ENCODE assay signal across 13 cellular contexts in the genomic region with DNA sequence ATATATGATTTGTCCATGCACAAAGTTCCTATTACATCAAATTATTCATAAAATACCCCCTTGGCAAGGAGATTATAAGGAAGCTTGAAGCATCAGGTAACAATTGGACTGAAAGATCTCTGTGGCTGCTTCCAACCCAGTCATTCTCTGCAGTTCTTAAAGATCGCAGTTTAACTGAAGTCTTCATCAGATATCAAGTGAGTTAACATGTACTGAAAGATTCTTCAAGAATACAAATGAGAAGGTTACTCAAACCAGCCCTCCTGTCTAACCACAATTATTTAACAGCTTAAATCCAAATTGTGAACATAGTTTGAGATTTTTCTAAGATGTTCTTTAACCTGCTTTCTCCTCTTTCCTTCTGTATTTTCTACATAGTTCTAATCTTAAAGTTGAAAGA.
"Had no signal": no experiment of that assay in that cellular context is flagged by ENCODE, and none has a peak within 500 bp of the region (broad histone marks: within the 10 kb centered on the region; RNA-seq: fewer than 3 reads in every experiment).

No MANE protein-coding gene starts in this region.

- H3K27ac ChIP-seq: pancreas, stomach, thoracic aorta had no signal

- H3K27me3 Mint-ChIP-seq: activated naive CD8-positive, alpha-beta T cell treated with anti-CD3 and anti-CD28 coated beads, Interleukin-2, amount 50 U/mL, for 24 hours; central memory CD8-positive, alpha-beta T cell; dendritic cell treated with granulocyte-macrophage colony-stimulating factor and Interleukin-4, amounts not matched to agents 40 ng/mL and 50 ng/mL, for 4 days; effector memory CD8-positive, alpha-beta T cell had no signal

- H3K4me1 Mint-ChIP-seq: neural crest cell had no signal

- ATAC-seq: activated naive CD8-positive, alpha-beta T cell treated with anti-CD3 and anti-CD28 coated beads, Interleukin-2, amount 50 U/mL, for 24 hours; effector memory CD8-positive, alpha-beta T cell; left ventricle myocardium superior; pancreas had no signal

- H3K27ac Mint-ChIP-seq: activated naive CD8-positive, alpha-beta T cell treated with anti-CD3 and anti-CD28 coated beads, Interleukin-2, amount 50 U/mL, for 24 hours; activated T-helper 1 cell treated with anti-CD3 and anti-CD28 coated beads, Interleukin-12 subunit alpha, Interleukin-12 subunit beta, Interleukin-2, Interleukin-4 antibody, amounts not matched to agents 30 ng/mL and 10 ng/mL and 1 ng/mL, durations not matched to agents 14 hours and 24 hours and 36 hours; dendritic cell treated with granulocyte-macrophage colony-stimulating factor and Interleukin-4, amounts not matched to agents 40 ng/mL and 50 ng/mL, for 4 days; effector memory CD8-positive, alpha-beta T cell had no signal

- DNase-seq: activated naive CD4-positive, alpha-beta T cell treated with Interleukin-2 at 50 U/mL for 16 hours; activated naive CD8-positive, alpha-beta T cell treated with anti-CD3 and anti-CD28 coated beads, Interleukin-2, amount 50 U/mL, for 24 hours; effector memory CD8-positive, alpha-beta T cell; left ventricle myocardium superior; mesenchymal stem cell; pancreas; stimulated activated CD4-positive, alpha-beta T cell treated with anti-CD3 and anti-CD28 coated beads, Interleukin-12 subunit alpha, Interleukin-12 subunit beta, amount 100 ng/mL, for 4 hours; stomach had no signal

- H3K4me1 ChIP-seq: pancreas, stomach had no signal

- H3K9me3 Mint-ChIP-seq: activated naive CD8-positive, alpha-beta T cell treated with anti-CD3 and anti-CD28 coated beads, Interleukin-2, amount 50 U/mL, for 24 hours; activated T-helper 1 cell treated with anti-CD3 and anti-CD28 coated beads, Interleukin-12 subunit alpha, Interleukin-12 subunit beta, Interleukin-2, Interleukin-4 antibody, amounts not matched to agents 30 ng/mL and 10 ng/mL and 1 ng/mL, durations not matched to agents 14 hours and 24 hours and 36 hours; central memory CD8-positive, alpha-beta T cell; dendritic cell treated with granulocyte-macrophage colony-stimulating factor and Interleukin-4, amounts not matched to agents 40 ng/mL and 50 ng/mL, for 4 days; effector memory CD8-positive, alpha-beta T cell; neural crest cell had no signal

- H3K4me3 ChIP-seq: pancreas, stomach, thoracic aorta had no signal

- H3K36me3 ChIP-seq: pancreas, stomach, thoracic aorta had no signal

- H3K27me3 ChIP-seq: pancreas, stomach had no signal

- H3K4me3 Mint-ChIP-seq: activated naive CD8-positive, alpha-beta T cell treated with anti-CD3 and anti-CD28 coated beads, Interleukin-2, amount 50 U/mL, for 24 hours; activated T-helper 1 cell treated with anti-CD3 and anti-CD28 coated beads, Interleukin-12 subunit alpha, Interleukin-12 subunit beta, Interleukin-2, Interleukin-4 antibody, amounts not matched to agents 30 ng/mL and 10 ng/mL and 1 ng/mL, durations not matched to agents 14 hours and 24 hours and 36 hours; central memory CD8-positive, alpha-beta T cell; dendritic cell treated with granulocyte-macrophage colony-stimulating factor and Interleukin-4, amounts not matched to agents 40 ng/mL and 50 ng/mL, for 4 days; effector memory CD8-positive, alpha-beta T cell; neural crest cell had no signal

- H3K9me3 ChIP-seq: pancreas, stomach, thoracic aorta had no signal
